In genomic region chr6:97468981-97469380, GRCh38 we compare ENCODE assay signal across 22 cellular contexts.
DNase-seq lines count a peak whose midpoint lies in the region; ATAC-seq, FAIRE-seq and TF ChIP-seq lines count a peak whose summit lies in the region.
"Had no signal": no experiment of that assay in that cellular context is flagged by ENCODE, and none has a peak within 500 bp of the region (broad histone marks: within the 10 kb centered on the region; RNA-seq: fewer than 3 reads in every experiment).

No MANE protein-coding gene starts in this region.

- no peak for TF ChIP-seq CTCF in A673 (conservative IDR thresholded peaks at IDR 0.05; ENCODE audit: low read depth, low read length)
- TF ChIP-seq CTCF in HEK293 (tag by site-specific recombination; IDR thresholded peaks at IDR 0.05) = no peak
- no peak for TF ChIP-seq CTCF in K562 (IDR thresholded peaks at IDR 0.05 in 2 of 3, conservative IDR thresholded peaks at IDR 0.05 in 1 of 3; ENCODE audit: insufficient read depth in 2 of 3, low read depth in 1 of 3, low read length in 3 of 3)

- no peak overlapping the region for H3K4me2 ChIP-seq in K562 (ENCODE audit: insufficient read depth, low read length)
- H3K4me2 ChIP-seq: BLaER1 treated with 17β-estradiol and CSF1 and Interleukin-3, amounts not matched to agents 10 nM and 100 nM had no signal

- H3K36me3 ChIP-seq in A673 (ENCODE audit: insufficient read depth, low read length, poor library complexity, severe bottlenecking) (no peaks in the 10 kb centered on the region), HEK293 (ENCODE audit: control insufficient read depth in 2 of 2, insufficient read depth in 1 of 2, low read length in 2 of 2) (no peaks in the 10 kb centered on the region), K562 (ENCODE audit: control insufficient read depth, insufficient read depth, low read length) (no peaks in the 10 kb centered on the region)
- H3K36me3 ChIP-seq: BE2C; BLaER1 treated with 17β-estradiol and CSF1 and Interleukin-3, amounts not matched to agents 10 nM and 100 nM had no signal

- H3K4me1 ChIP-seq in A673 (ENCODE audit: insufficient read depth, low read length, poor library complexity, severe bottlenecking) (peaks cover 81% of the 10 kb centered on the region), HEK293 (ENCODE audit: control insufficient read depth, insufficient read depth, low read length) (no peaks in the 10 kb centered on the region), K562 (replicated peaks in 1 of 2; ENCODE audit: control insufficient read depth in 2 of 2, insufficient read depth in 2 of 2, low read length in 2 of 2) (no peaks in the 10 kb centered on the region)
- H3K4me1 ChIP-seq: BE2C; BLaER1 treated with 17β-estradiol and CSF1 and Interleukin-3, amounts not matched to agents 10 nM and 100 nM had no signal

- peak; percentile 88 for DNase-seq in A673 (ENCODE audit: low spot score)
- no peak for DNase-seq in K562 (ENCODE audit: extremely low read depth in 1 of 4, low spot score in 3 of 4)
- no peak for DNase-seq in GM03348 (ENCODE audit: low spot score)
- no peak for DNase-seq in activated T-cell treated with anti-CD3 and anti-CD28 coated beads, Interleukin-2, amount 50 U/mL, for 48 hours
- DNase-seq in UCSD-AML1 (lab: John Stamatoyannopoulos, UW; ENCODE audit: unreplicated experiment) = no peak
- DNase-seq: ACHN; AML-193; BE2C; CD4-positive, alpha-beta T cell; CD8-positive, alpha-beta memory T cell; DMS 273 treated with DMSO at 0.1 percent for 48 hours; DMS79; EL; GDM1; H9; HFFc6 had no signal

- BruUV-seq in A673 (replicated peaks; lab: Mats Ljungman, UMichigan) = no TSS peak
- BruUV-seq in K562 (replicated peaks; lab: Mats Ljungman, UMichigan) = no TSS peak

- H3K79me2 ChIP-seq in K562 (ENCODE audit: control insufficient read depth, insufficient read depth, low read length) = no peaks in the 10 kb centered on the region

- TF ChIP-seq POLR2A in K562 (conservative IDR thresholded peaks at IDR 0.05) = no peak

- in situ Hi-C loops in K562 (cut with MboI) = no loop called here

- no peaks in the 10 kb centered on the region for H3K9me3 ChIP-seq in A673 (ENCODE audit: low read depth, low read length, poor library complexity, severe bottlenecking)
- H3K9me3 ChIP-seq in HEK293 (ENCODE audit: control insufficient read depth, insufficient read depth, low read depth, low read length) = no peaks in the 10 kb centered on the region
- H3K9me3 ChIP-seq in K562 (replicated peaks; ENCODE audit: control insufficient read depth, insufficient read depth, low read depth, low read length) = no peaks in the 10 kb centered on the region
- H3K9me3 ChIP-seq: BE2C; BLaER1 treated with 17β-estradiol and CSF1 and Interleukin-3, amounts not matched to agents 10 nM and 100 nM had no signal

- TF ChIP-seq RAD21 in K562 (CRISPR knock-in tag; conservative IDR thresholded peaks at IDR 0.05 in 1 of 2, IDR thresholded peaks at IDR 0.05 in 1 of 2) = no peak

- no peaks in the 10 kb centered on the region for H4K20me1 ChIP-seq in K562 (replicated peaks; ENCODE audit: control insufficient read depth, insufficient read depth, low read length)
- H4K20me1 ChIP-seq: BLaER1 treated with 17β-estradiol and CSF1 and Interleukin-3, amounts not matched to agents 10 nM and 100 nM had no signal

- H3K9me1 ChIP-seq in K562 (ENCODE audit: control insufficient read depth, insufficient read depth, low read length) = no peaks in the 10 kb centered on the region

- CTCF ChIA-PET in A673 (lab: Charles Lee) = interaction anchor here (0.7 to 1.2 kb wide), 3 partner anchors 123 to 1376 kb away, joined by 3 to 12 read pairs (median 5); no protein-coding TSS in a partner anchor
- CTCF ChIA-PET in HEK293 (lab: Yijun Ruan, JAX) = interaction anchor here (0.6 kb wide), 1 partner anchor 10 kb away, joined by 3 read pairs; no protein-coding TSS in a partner anchor
- CTCF ChIA-PET in K562 (lab: Yijun Ruan, JAX; ENCODE audit: low intra/inter-chr PET ratio) = no interaction called here

- H3K27me3 ChIP-seq in A673 (replicated peaks; ENCODE audit: insufficient read depth, low read depth, low read length, poor library complexity) = no peaks in the 10 kb centered on the region
- no peaks in the 10 kb centered on the region for H3K27me3 ChIP-seq in K562 (ENCODE audit: control insufficient read depth in 2 of 2, insufficient read depth in 2 of 2, low read length in 2 of 2)
- H3K27me3 ChIP-seq: BE2C; BLaER1 treated with 17β-estradiol and CSF1 and Interleukin-3, amounts not matched to agents 10 nM and 100 nM had no signal

- no peak overlapping the region for H3K4me3 ChIP-seq in A673 (ENCODE audit: low read depth, low read length, poor library complexity, severe bottlenecking)
- no peak overlapping the region for H3K4me3 ChIP-seq in HEK293 (ENCODE audit: low read depth, low read length)
- H3K4me3 ChIP-seq in K562 = no peak overlapping the region
- H3K4me3 ChIP-seq: BLaER1 treated with 17β-estradiol and CSF1 and Interleukin-3, amounts not matched to agents 10 nM and 100 nM had no signal

- no peak overlapping the region for H3K9ac ChIP-seq in K562 (ENCODE audit: insufficient read depth in 1 of 2, low read depth in 2 of 2, low read length in 2 of 2)
- H3K9ac ChIP-seq: BLaER1 treated with 17β-estradiol and CSF1 and Interleukin-3, amounts not matched to agents 10 nM and 100 nM had no signal

- ATAC-seq in K562 = no peak
- ATAC-seq: HCT116 had no signal

- H3K27ac ChIP-seq in A673 (ENCODE audit: low read depth, low read length, poor library complexity, severe bottlenecking) (peak overlapping the region; percentile 94), HEK293 (ENCODE audit: extremely low read depth, low read depth, low read length) (no peak overlapping the region), K562 (ENCODE audit: extremely low read depth, low read depth, low read length) (no peak overlapping the region)
- H3K27ac ChIP-seq: BLaER1 treated with 17β-estradiol and CSF1 and Interleukin-3, amounts not matched to agents 10 nM and 100 nM had no signal

- POLR2A ChIA-PET in A673 (lab: Charles Lee; ENCODE audit: low non-redundant PET) (no interaction called here), HEK293 (lab: Yijun Ruan, JAX) (no interaction called here), K562 (lab: Yijun Ruan, JAX) (no interaction called here)

- intact Hi-C loops in A673 (cut with micrococcal nuclease; ENCODE audit: unreplicated experiment) (loop anchor here (1.0 to 10.0 kb wide), 3 partner anchors 28 to 1366 kb away; partner anchors contain the start of gene POU3F2), K562 (cut with micrococcal nuclease) (no loop called here)

- H2AFZ ChIP-seq in K562 (ENCODE audit: low read depth, low read length) = no peak overlapping the region

- TF ChIP-seq EP300 in K562 (IDR thresholded peaks at IDR 0.05; ENCODE audit: low read length) = no peak

- no peak for FAIRE-seq in K562 (lab: Jason Lieb, UNC)
- FAIRE-seq: D721Med, GM12891, GM18507 had no signal

TF ChIP-seq in HEK293, 187 proteins besides CTCF, POLR2A, EP300 and RAD21:
- TF ChIP-seq ZNF169 (tag by site-specific recombination; IDR thresholded peaks at IDR 0.05) (no peak), ZNF366 (tag by site-specific recombination; conservative IDR thresholded peaks at IDR 0.05) (0 out of 2 replicates have a peak, but pooled peaks have one; percentile 39)

TF ChIP-seq in K562, 482 proteins besides CTCF, POLR2A, EP300 and RAD21 (continues in another document):
- TF ChIP-seq GTF2F1 (IDR thresholded peaks at IDR 0.05; ENCODE audit: low read depth, low read length) = no peak
- TF ChIP-seq NR2C2 (CRISPR knock-in tag; IDR thresholded peaks at IDR 0.05) = no peak
- TF ChIP-seq NR2C2 (tag; IDR thresholded peaks at IDR 0.05) = no peak
- no peak for TF ChIP-seq BCLAF1 (IDR thresholded peaks at IDR 0.05; ENCODE audit: borderline replicate concordance in 1 of 2, control insufficient read depth in 1 of 2, low read depth in 2 of 2, low read length in 1 of 2)
- TF ChIP-seq CGGBP1 (CRISPR knock-in tag; IDR thresholded peaks at IDR 0.05) = no peak
- TF ChIP-seq E2F5 (CRISPR knock-in tag; IDR thresholded peaks at IDR 0.05) = no peak
- TF ChIP-seq NFRKB (IDR thresholded peaks at IDR 0.05; ENCODE audit: low read depth) = no peak
- TF ChIP-seq ARNT (IDR thresholded peaks at IDR 0.05) = no peak
- no peak for TF ChIP-seq SMAD1 (IDR thresholded peaks at IDR 0.05; ENCODE audit: low read depth, low read length, partially characterized antibody)
- peak; percentile 93 for TF ChIP-seq MAFK (IDR thresholded peaks at IDR 0.05; ENCODE audit: low read length)
- TF ChIP-seq ILK (tag; IDR thresholded peaks at IDR 0.05; ENCODE audit: borderline replicate concordance, low read depth) = no peak
- TF ChIP-seq STAT5B (CRISPR knock-in tag; IDR thresholded peaks at IDR 0.05) = no peak
- no peak for TF ChIP-seq PURB (CRISPR knock-in tag; IDR thresholded peaks at IDR 0.05; ENCODE audit: low read depth)
